Comparison of ENCODE assay signal across 24 cellular contexts in the genomic region with DNA sequence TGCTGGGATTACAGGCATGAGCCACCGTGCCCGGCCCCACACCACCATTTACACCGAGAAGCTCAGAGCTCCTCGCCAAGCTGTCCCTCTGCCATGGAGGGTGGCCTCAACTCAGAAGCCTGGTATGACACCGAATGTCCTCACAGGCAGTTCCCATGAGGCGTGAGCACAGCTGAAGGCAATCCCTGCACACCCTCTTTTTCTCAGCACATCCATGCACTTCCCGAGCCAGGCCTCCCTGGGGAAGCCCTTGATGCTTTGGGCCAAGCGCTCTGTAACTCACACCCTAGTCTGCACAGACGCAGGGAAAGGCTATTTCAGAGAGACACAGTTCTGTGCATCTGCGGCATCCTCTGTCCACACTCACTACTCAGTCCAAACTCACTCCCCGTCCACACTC. TPM values are rescaled to one million over a fixed set of nuclear protein-coding genes. Genes with fewer than 3 reads are reported as not detected.
DNase-seq lines count a peak whose midpoint lies in the region; ATAC-seq, FAIRE-seq and TF ChIP-seq lines count a peak whose summit lies in the region.
"Had no signal": no experiment of that assay in that cellular context is flagged by ENCODE, and none has a peak within 500 bp of the region (broad histone marks: within the 10 kb centered on the region; RNA-seq: fewer than 3 reads in every experiment).

No MANE protein-coding gene starts in this region.

- H3K36me3 ChIP-seq in H1 (ENCODE audit: control insufficient read depth in 2 of 4, insufficient read depth in 4 of 4, low read length in 3 of 4), result peaks cover 0 to 20% (median 0%) of the 10 kb centered on the region in 4 experiments; a peak in 3 of 8 replicates

- TF ChIP-seq EP300 in H1 (IDR thresholded peaks at IDR 0.05; ENCODE audit: borderline replicate concordance in 1 of 2, low read depth in 2 of 2, low read length in 2 of 2), result no peak

- H3K4ac ChIP-seq in H1 (replicated peaks; ENCODE audit: insufficient read length, low read depth, low read length), result no peak overlapping the region

- FAIRE-seq in H1 (lab: Jason Lieb, UNC), result no peak
- FAIRE-seq: GM12891, RCC 7860 had no signal

- no peaks in the 10 kb centered on the region for H3K79me2 ChIP-seq in H1 (ENCODE audit: control insufficient read depth in 1 of 2, insufficient read depth in 2 of 2, low read length in 2 of 2)

- no peaks in the 10 kb centered on the region for H3K79me1 ChIP-seq in H1 (ENCODE audit: low read depth, low read length)

- H2AFZ ChIP-seq in H1 (ENCODE audit: low read length), result no peak overlapping the region
- H2AFZ ChIP-seq: GM23338 had no signal

- WGBS in H1 (ENCODE audit: extremely low coverage in 1 of 2, insufficient coverage in 1 of 2, insufficient read length in 1 of 2, insufficient replicate concordance in 2 of 2, low coverage in 1 of 2, low lambda C conversion rate in 2 of 2, missing lambda C conversion rate in 1 of 2), 2 experiments, result 97% methylated on average over 11 of the region's 11 CpGs; no CpG with 5 or more reads in 1 of the 2 experiments

- ATAC-seq in Right ventricle myocardium superior (ENCODE audit: poor library complexity) (peak; percentile 34), left cardiac atrium (no peak), omental fat pad (ENCODE audit: low FRiP score) (no peak), HG02571 (IDR thresholded peaks at IDR 0.05; ENCODE audit: unreplicated experiment) (no peak)
- ATAC-seq: CD8-positive, alpha-beta T cell; GM23338; HCT116 had no signal

- no peak overlapping the region for H3K9ac ChIP-seq in H1 (replicated peaks in 1 of 4; ENCODE audit: extremely low read depth in 1 of 4, low read depth in 3 of 4, low read length in 3 of 4)

- no peak for TF ChIP-seq POLR2A in H1 (IDR thresholded peaks at IDR 0.05; ENCODE audit: control extremely low read depth in 1 of 2, low read depth in 2 of 2, low read length in 2 of 2)

- H3K23me2 ChIP-seq in H1 (ENCODE audit: low read depth, low read length), result peaks cover 21% of the 10 kb centered on the region; the same call in 1 of the 2 replicates

- TF ChIP-seq CTCF in H1 (IDR thresholded peaks at IDR 0.05; ENCODE audit: control extremely low read depth in 1 of 3, insufficient read depth in 1 of 3, low read depth in 1 of 3, low read length in 3 of 3) (no peak), omental fat pad (IDR thresholded peaks at IDR 0.05) (no peak)

- POLR2A ChIA-PET in H1 (lab: Charles Lee; ENCODE audit: partially characterized antibody), result no interaction called here

- no peaks in the 10 kb centered on the region; a peak in 1 of 7 replicates for H3K4me1 ChIP-seq in H1 (replicated peaks in 1 of 4; ENCODE audit: control insufficient read depth in 3 of 4, insufficient read depth in 4 of 4, low read length in 3 of 4)

- H2BK20ac ChIP-seq in H1 (ENCODE audit: low read length), result 0 out of 2 replicates have a peak overlapping the region, but pooled peaks have one; percentile 43

- no peak overlapping the region for H4K8ac ChIP-seq in H1 (ENCODE audit: extremely low read depth, insufficient read depth, low read length)

- no peak for TF ChIP-seq RAD21 in H1 (IDR thresholded peaks at IDR 0.05 in 1 of 2, conservative IDR thresholded peaks at IDR 0.05 in 1 of 2; ENCODE audit: low read depth in 2 of 2, low read length in 2 of 2)

- H4K91ac ChIP-seq in H1 (replicated peaks; ENCODE audit: insufficient read length, low read length), result no peak overlapping the region

- H3K27me3 ChIP-seq in H1 (replicated peaks in 1 of 4; ENCODE audit: control insufficient read depth in 3 of 4, extremely low read depth in 1 of 4, insufficient read depth in 3 of 4, low read length in 3 of 4), result no peaks in the 10 kb centered on the region

- H2BK15ac ChIP-seq in H1 (ENCODE audit: low read length), result no peak overlapping the region

- no peak overlapping the region for H4K5ac ChIP-seq in H1 (ENCODE audit: insufficient read length, low read depth, low read length)

- no peak overlapping the region for H3K4me3 ChIP-seq in H1 (ENCODE audit: extremely low read depth in 1 of 4, insufficient read depth in 2 of 4, low read depth in 3 of 4, low read length in 4 of 4)
- H3K4me3 ChIP-seq: GM23338 had no signal

- H3K56ac ChIP-seq in H1 (replicated peaks; ENCODE audit: insufficient read length, low read depth, low read length), result no peak overlapping the region

- intact Hi-C loops in Right ventricle myocardium superior (cut with DNase I), result no loop called here
- intact Hi-C loops in left cardiac atrium (cut with DNase I), result no loop called here

- CTCF ChIA-PET in H1 (lab: Charles Lee; ENCODE audit: partially characterized antibody), result interaction anchor here (0.8 kb wide), 1 partner anchor 268 kb away, joined by 3 read pairs; no protein-coding TSS in a partner anchor

- H2BK5ac ChIP-seq in H1 (ENCODE audit: low read depth, low read length), result peak overlapping the region; percentile 24; the same call in 1 of the 2 replicates

- H3K14ac ChIP-seq in H1 (ENCODE audit: insufficient read length), result no peak overlapping the region

- no peak overlapping the region for H3K4me2 ChIP-seq in H1 (ENCODE audit: insufficient read depth in 1 of 2, low read depth in 2 of 2, low read length in 2 of 2)
- H3K4me2 ChIP-seq: GM23338 had no signal

- no peaks in the 10 kb centered on the region for H3K9me3 ChIP-seq in H1 (ENCODE audit: insufficient read depth in 2 of 2, low read depth in 1 of 2, low read length in 1 of 2)

- no peak overlapping the region for H2BK120ac ChIP-seq in H1 (replicated peaks; ENCODE audit: low read depth, low read length)

- H2BK12ac ChIP-seq in H1 (ENCODE audit: low read depth, low read length), result 0 out of 2 replicates have a peak overlapping the region, but pooled peaks have one; percentile 60

- H3K18ac ChIP-seq in H1 (ENCODE audit: extremely low read depth, low read length), result no peak overlapping the region

- H3K27ac ChIP-seq in H1 (ENCODE audit: low read depth, low read length), result no peak overlapping the region

- H2AK5ac ChIP-seq in H1 (ENCODE audit: low read depth, low read length), result peak overlapping the region; percentile 75; the same call in 1 of the 2 replicates

- DNase-seq in Right ventricle myocardium superior (peak; percentile 33), left cardiac atrium (no peak), H1 (ENCODE audit: low read depth in 1 of 2, low spot score in 2 of 2) (no peak), omental fat pad (ENCODE audit: low spot score) (peak; percentile 15), NCI-H510A treated with DMSO at 0.1 percent for 48 hours (lab: John Stamatoyannopoulos, UW) (no peak), globus pallidus (ENCODE audit: low spot score) (no peak)
- DNase-seq: AML-193; C1 segment of cervical spinal cord; Calu3; CD8-positive, alpha-beta T cell; DMS153; Karpas-422; MV-4-11; NCI-H1105 treated with DMSO at 0.1 percent for 48 hours; NCI-H2081; NCI-H2171; NCI-H446; NCI-H526 treated with DMSO at 0.1 percent for 48 hours; OCI-M1 had no signal

- peaks cover 0 to 5% of the 10 kb centered on the region in 2 experiments for H4K20me1 ChIP-seq in H1 (replicated peaks in 1 of 2; ENCODE audit: control insufficient read depth in 1 of 2, insufficient read depth in 2 of 2, low read length in 2 of 2)

- H3K23ac ChIP-seq in H1 (ENCODE audit: insufficient read length), result no peak overlapping the region

TF ChIP-seq in H1, 55 proteins besides CTCF, POLR2A, EP300 and RAD21:
- TF ChIP-seq JUND (IDR thresholded peaks at IDR 0.05; ENCODE audit: low read length) (no peak), GTF2F1 (IDR thresholded peaks at IDR 0.05; ENCODE audit: borderline replicate concordance, low read depth, low read length) (no peak), CREB1 (IDR thresholded peaks at IDR 0.05) (no peak), RFX5 (IDR thresholded peaks at IDR 0.05; ENCODE audit: borderline replicate concordance, low read depth, low read length) (no peak), NRF1 (IDR thresholded peaks at IDR 0.05; ENCODE audit: low read depth, low read length) (no peak), CEBPB (IDR thresholded peaks at IDR 0.05; ENCODE audit: low read depth, low read length) (no peak), HDAC6 (IDR thresholded peaks at IDR 0.05; ENCODE audit: low read depth, low read length) (no peak), SUZ12 (IDR thresholded peaks at IDR 0.05; ENCODE audit: low read length) (no peak)
- TF ChIP-seq, protein P1, sequence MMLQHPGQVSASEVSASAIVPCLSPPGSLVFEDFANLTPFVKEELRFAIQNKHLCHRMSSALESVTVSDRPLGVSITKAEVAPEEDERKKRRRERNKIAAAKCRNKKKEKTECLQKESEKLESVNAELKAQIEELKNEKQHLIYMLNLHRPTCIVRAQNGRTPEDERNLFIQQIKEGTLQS (IDR thresholded peaks at IDR 0.05; ENCODE audit: insufficient read depth, low read depth, low read length), result no peak
TF ChIP-seq in H1: peak in this region for 0.

RNA-seq across cellular contexts. Expression of a gene that starts 18.4 kb away (rescaled TPM):
- total RNA-seq in Right ventricle myocardium superior (8.6 TPM), left cardiac atrium (10 to 100 TPM; 22.7 to 74.8 TPM), omental fat pad (100 to 1,000 TPM in 2 of 4 donors, 10 to 100 TPM in 2; 53.5 to 115 (median 93.8) TPM)
- 22.5 and 23.3 TPM in 2 replicates for total RNA-seq in H1 (2021; fragmentation: NEBNext Ultra II Directional; extraction: Animal tissue kit (Norgen Biotek cat#: 25700))
- 11.0 and 14.5 TPM in 2 replicates for polyA plus RNA-seq in H1 (2011; rRNA removed)
- polyA plus RNA-seq in H1 (2011; cell fraction: cytosol; rRNA removed), result 13.2 TPM
- polyA plus RNA-seq in H1 (2011; cell fraction: nucleus; rRNA removed), result 33.1 TPM
- 9.6 to 12.8 TPM (median 11.3 TPM) in 4 replicates for polyA plus RNA-seq in H1 (2012, experiment 1 of 2)
- polyA plus RNA-seq in H1 (2012, experiment 2 of 2), result 3.1 TPM
- polyA plus RNA-seq in H1 (2013, experiment 1 of 2), result 21.3 TPM
- 17.4 TPM for polyA plus RNA-seq in H1 (2013, experiment 2 of 2)
- 23.9 and 27.8 TPM in 2 replicates for polyA minus RNA-seq in H1 (2011; rRNA and poly(A)+ RNA removed)
- polyA minus RNA-seq in H1 (2011; cell fraction: cytosol; rRNA and poly(A)+ RNA removed), result 17.0 TPM
- polyA minus RNA-seq in H1 (2011; cell fraction: nucleus; rRNA and poly(A)+ RNA removed), result 19.3 TPM
- total RNA-seq: Calu3; CD8-positive, alpha-beta T cell had no signal

Comparison
In these comparisons a context has a peak if more than half of its experiments do, and no peak if none do; other contexts are left out.
1. DNase-seq: peak in Right ventricle myocardium superior (single experiment) and omental fat pad (single experiment); none in left cardiac atrium (single experiment), H1 (0 of 2), NCI-H510A treated with DMSO at 0.1 percent for 48 hours (single experiment) and globus pallidus (single experiment).